In the genomic region with DNA sequence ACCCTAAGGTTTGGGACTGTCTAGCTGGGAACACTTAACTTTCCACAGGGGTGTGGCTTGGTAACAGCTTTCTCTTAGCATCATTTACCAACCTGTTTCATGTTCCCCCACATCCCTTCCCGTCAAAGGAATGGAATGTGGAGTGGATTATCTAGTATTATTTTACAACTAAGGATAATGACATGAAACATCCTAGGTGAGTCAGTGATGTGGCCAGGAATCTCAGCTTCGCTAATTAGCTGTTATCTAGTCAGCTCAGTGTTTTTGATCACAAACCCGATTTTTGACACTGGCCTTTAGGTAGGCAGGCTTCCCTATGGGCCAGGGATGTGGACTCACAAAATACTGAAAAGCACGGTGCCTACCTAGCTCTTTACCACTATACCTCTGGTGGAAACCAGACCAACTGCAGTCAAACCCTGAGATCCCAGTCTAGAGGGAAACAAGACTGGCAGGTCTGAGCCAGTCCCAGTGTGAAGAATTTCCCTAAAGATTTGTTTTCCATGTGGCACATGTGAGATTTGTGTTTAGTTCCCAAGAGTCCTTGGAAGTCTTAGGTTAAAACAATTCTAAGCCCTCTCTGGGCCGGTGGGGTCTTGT, we compare ENCODE assay signal across 2 cellular contexts.
TF ChIP-seq lines count a peak whose summit lies in the region.

No MANE protein-coding gene starts in this region.

TF ChIP-seq in GM23338, 12 proteins besides CTCF, POLR2A, EP300 and RAD21 (continues in another document):
- TF ChIP-seq JUNB (IDR thresholded peaks at IDR 0.05; ENCODE audit: unreplicated experiment) (no peak), REST (IDR thresholded peaks at IDR 0.05; ENCODE audit: unreplicated experiment) (no peak), CREB1 (CRISPR knock-in tag; IDR thresholded peaks at IDR 0.05; ENCODE audit: low read depth) (no peak), NANOG (IDR thresholded peaks at IDR 0.05; ENCODE audit: borderline replicate concordance) (no peak), STAT1 (IDR thresholded peaks at IDR 0.05; ENCODE audit: unreplicated experiment) (no peak), ZNF114 (CRISPR knock-in tag; IDR thresholded peaks at IDR 0.05) (no peak), EZH2phosphoT487 (IDR thresholded peaks at IDR 0.05; ENCODE audit: unreplicated experiment) (no peak), ZNF331 (CRISPR knock-in tag; IDR thresholded peaks at IDR 0.05; ENCODE audit: low read depth) (no peak), POLR2AphosphoS5 (IDR thresholded peaks at IDR 0.05; ENCODE audit: low read depth) (no peak)
- TF ChIP-seq, protein P1, sequence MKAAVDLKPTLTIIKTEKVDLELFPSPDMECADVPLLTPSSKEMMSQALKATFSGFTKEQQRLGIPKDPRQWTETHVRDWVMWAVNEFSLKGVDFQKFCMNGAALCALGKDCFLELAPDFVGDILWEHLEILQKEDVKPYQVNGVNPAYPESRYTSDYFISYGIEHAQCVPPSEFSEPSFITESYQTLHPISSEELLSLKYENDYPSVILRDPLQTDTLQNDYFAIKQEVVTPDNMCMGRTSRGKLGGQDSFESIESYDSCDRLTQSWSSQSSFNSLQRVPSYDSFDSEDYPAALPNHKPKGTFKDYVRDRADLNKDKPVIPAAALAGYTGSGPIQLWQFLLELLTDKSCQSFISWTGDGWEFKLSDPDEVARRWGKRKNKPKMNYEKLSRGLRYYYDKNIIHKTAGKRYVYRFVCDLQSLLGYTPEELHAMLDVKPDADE (IDR thresholded peaks at IDR 0.05), result no peak

TF ChIP-seq in H1, 55 proteins besides CTCF, POLR2A, EP300 and RAD21:
- TF ChIP-seq SIN3A (conservative IDR thresholded peaks at IDR 0.05 in 1 of 2, IDR thresholded peaks at IDR 0.05 in 1 of 2; ENCODE audit: low read depth in 1 of 2, low read length in 2 of 2), result no peak
- no peak for TF ChIP-seq TCF12 (IDR thresholded peaks at IDR 0.05; ENCODE audit: low read depth, low read length)
